In genomic region chr20:33132858-33133615, GRCh38 we compare ENCODE assay signal across 30 cellular contexts. TPM values are rescaled to one million over a fixed set of nuclear protein-coding genes. Genes with fewer than 3 reads are reported as not detected.
DNase-seq lines count a peak whose midpoint lies in the region; ATAC-seq, FAIRE-seq and TF ChIP-seq lines count a peak whose summit lies in the region.
"Had no signal": no experiment of that assay in that cellular context is flagged by ENCODE, and none has a peak within 500 bp of the region (broad histone marks: within the 10 kb centered on the region; RNA-seq: fewer than 3 reads in every experiment).

No MANE protein-coding gene starts in this region.

- peak overlapping the region in 9 of 11 experiments; percentile 3 to 35 (median 33); a peak in 12 of 22 replicates for H3K4me2 ChIP-seq in BLaER1 treated with 17β-estradiol and CSF1 and Interleukin-3, amounts not matched to agents 10 nM and 100 nM

- H3K9ac ChIP-seq in BLaER1 treated with 17β-estradiol and CSF1 and Interleukin-3, amounts not matched to agents 10 nM and 100 nM: no peak overlapping the region

- peaks cover under 1 to 12% (median 5%) of the 10 kb centered on the region in 11 experiments; a peak in 19 of 22 replicates for H3K9me3 ChIP-seq in BLaER1 treated with 17β-estradiol and CSF1 and Interleukin-3, amounts not matched to agents 10 nM and 100 nM (replicated peaks in 1 of 11)
- H3K9me3 ChIP-seq in HEK293 (ENCODE audit: control insufficient read depth, insufficient read depth, low read depth, low read length): no peaks in the 10 kb centered on the region

- CTCF ChIA-PET in HEK293 (lab: Yijun Ruan, JAX): no interaction called here

- H3K36me3 Mint-ChIP-seq in activated T-cell treated with anti-CD3 and anti-CD28 coated beads, Interleukin-2, amount 50 U/mL, for 72 hours (ENCODE audit: insufficient read depth in 2 of 2): no peaks in the 10 kb centered on the region
- H3K36me3 Mint-ChIP-seq: activated naive CD8-positive, alpha-beta T cell treated with anti-CD3 and anti-CD28 coated beads, Interleukin-2, amount 10 ng/mL, durations not matched to agents 7 days and 5 days; CD4-positive, CD25-positive, alpha-beta regulatory T cell; mesothelial cell of epicardium; naive thymus-derived CD4-positive, alpha-beta T cell had no signal

- no peaks in the 10 kb centered on the region for H3K27me3 Mint-ChIP-seq in activated T-cell treated with anti-CD3 and anti-CD28 coated beads, Interleukin-2, amount 50 U/mL, for 72 hours (ENCODE audit: low read depth)

- peaks cover 0 to 12% (median 8%) of the 10 kb centered on the region in 10 experiments; a peak in 12 of 20 replicates for H3K4me1 ChIP-seq in BLaER1 treated with 17β-estradiol and CSF1 and Interleukin-3, amounts not matched to agents 10 nM and 100 nM
- H3K4me1 ChIP-seq in HEK293 (ENCODE audit: control insufficient read depth, insufficient read depth, low read length): no peaks in the 10 kb centered on the region
- H3K4me1 ChIP-seq: gastroesophageal sphincter had no signal

- ATAC-seq in GM21529 (IDR thresholded peaks at IDR 0.05; ENCODE audit: unreplicated experiment): no peak
- ATAC-seq in activated T-cell treated with anti-CD3 and anti-CD28 coated beads, Interleukin-2, amount 50 U/mL, for 72 hours (replicated peaks in 1 of 2): no peak
- ATAC-seq in GM21723 (IDR thresholded peaks at IDR 0.05; ENCODE audit: unreplicated experiment): no peak
- ATAC-seq: gastroesophageal sphincter; left ventricle myocardium superior; naive thymus-derived CD4-positive, alpha-beta T cell had no signal

- no peak overlapping the region for H3K4me3 Mint-ChIP-seq in activated T-cell treated with anti-CD3 and anti-CD28 coated beads, Interleukin-2, amount 50 U/mL, for 72 hours
- H3K4me3 Mint-ChIP-seq: activated naive CD8-positive, alpha-beta T cell treated with anti-CD3 and anti-CD28 coated beads, Interleukin-2, amount 10 ng/mL, durations not matched to agents 7 days and 5 days; CD4-positive, CD25-positive, alpha-beta regulatory T cell; mesothelial cell of epicardium; naive thymus-derived CD4-positive, alpha-beta T cell had no signal

- no peaks in the 10 kb centered on the region; a peak in 1 of 22 replicates for H4K20me1 ChIP-seq in BLaER1 treated with 17β-estradiol and CSF1 and Interleukin-3, amounts not matched to agents 10 nM and 100 nM

- no peak overlapping the region for H3K27ac Mint-ChIP-seq in activated T-cell treated with anti-CD3 and anti-CD28 coated beads, Interleukin-2, amount 50 U/mL, for 72 hours
- H3K27ac Mint-ChIP-seq: activated naive CD8-positive, alpha-beta T cell treated with anti-CD3 and anti-CD28 coated beads, Interleukin-2, amount 10 ng/mL, durations not matched to agents 7 days and 5 days; CD4-positive, CD25-positive, alpha-beta regulatory T cell; mesothelial cell of epicardium; naive thymus-derived CD4-positive, alpha-beta T cell had no signal

- POLR2A ChIA-PET in HEK293 (lab: Yijun Ruan, JAX): no interaction called here

- H3K4me3 ChIP-seq in BLaER1 treated with 17β-estradiol and CSF1 and Interleukin-3, amounts not matched to agents 10 nM and 100 nM: no peak overlapping the region
- H3K4me3 ChIP-seq in HEK293 (ENCODE audit: low read depth, low read length) (no peak overlapping the region), cardiac fibroblast (replicated peaks in 1 of 2; ENCODE audit: low read depth in 2 of 2, low read length in 2 of 2) (no peak overlapping the region)
- H3K4me3 ChIP-seq: gastroesophageal sphincter had no signal

- no peak for FAIRE-seq in D721Med (lab: Jason Lieb, UNC)
- FAIRE-seq: GM12892, islet of Langerhans, TTC549 had no signal

- H3K27ac ChIP-seq in BLaER1 treated with 17β-estradiol and CSF1 and Interleukin-3, amounts not matched to agents 10 nM and 100 nM: no peak overlapping the region
- no peak overlapping the region for H3K27ac ChIP-seq in HEK293 (ENCODE audit: extremely low read depth, low read depth, low read length)
- H3K27ac ChIP-seq: gastroesophageal sphincter had no signal

- H3K27me3 ChIP-seq in BLaER1 treated with 17β-estradiol and CSF1 and Interleukin-3, amounts not matched to agents 10 nM and 100 nM: no peaks in the 10 kb centered on the region

- no peaks in the 10 kb centered on the region for H3K36me3 ChIP-seq in BLaER1 treated with 17β-estradiol and CSF1 and Interleukin-3, amounts not matched to agents 10 nM and 100 nM
- H3K36me3 ChIP-seq in HEK293 (ENCODE audit: control insufficient read depth in 2 of 2, insufficient read depth in 1 of 2, low read length in 2 of 2): no peaks in the 10 kb centered on the region
- H3K36me3 ChIP-seq: gastroesophageal sphincter had no signal

- H3K9me3 Mint-ChIP-seq in activated T-cell treated with anti-CD3 and anti-CD28 coated beads, Interleukin-2, amount 50 U/mL, for 72 hours: no peaks in the 10 kb centered on the region
- H3K9me3 Mint-ChIP-seq: activated naive CD8-positive, alpha-beta T cell treated with anti-CD3 and anti-CD28 coated beads, Interleukin-2, amount 10 ng/mL, durations not matched to agents 7 days and 5 days had no signal

- TF ChIP-seq CTCF in HEK293 (tag by site-specific recombination; IDR thresholded peaks at IDR 0.05) (no peak), cardiac fibroblast (IDR thresholded peaks at IDR 0.05; ENCODE audit: low read depth, low read length) (no peak), D721Med (IDR thresholded peaks at IDR 0.05; ENCODE audit: insufficient read depth, missing control alignments) (no peak)

- DNase-seq in cardiac fibroblast (ENCODE audit: low read depth in 2 of 2) (peak; percentile 5 to 13), retina (peak; percentile 9), D721Med (ENCODE audit: insufficient read length, low spot score) (no peak)
- DNase-seq in activated T-cell treated with anti-CD3 and anti-CD28 coated beads, Interleukin-2, amount 50 U/mL, for 72 hours: no peak
- DNase-seq: activated effector memory CD4-positive, alpha-beta T cell treated with anti-CD3 and anti-CD28 coated beads, Interleukin-2, amount 50 U/mL, for 16 hours; activated naive CD8-positive, alpha-beta T cell treated with anti-CD3 and anti-CD28 coated beads, Interleukin-2, amount 10 ng/mL, durations not matched to agents 7 days and 5 days; CD4-positive, CD25-positive, alpha-beta regulatory T cell; central memory CD4-positive, alpha-beta T cell; dermis blood vessel endothelial cell; left ventricle myocardium superior; naive thymus-derived CD4-positive, alpha-beta T cell; NCI-H1092 treated with DMSO at 0.1 percent for 48 hours; NCI-H187; NCI-H2171; NCI-H524; stimulated activated CD4-positive, alpha-beta T cell treated with anti-CD3 and anti-CD28 coated beads, Interleukin-4, amount 100 ng/mL, for 1 hour had no signal

- H3K4me1 Mint-ChIP-seq in activated T-cell treated with anti-CD3 and anti-CD28 coated beads, Interleukin-2, amount 50 U/mL, for 72 hours (ENCODE audit: low read depth): no peaks in the 10 kb centered on the region
- H3K4me1 Mint-ChIP-seq: activated naive CD8-positive, alpha-beta T cell treated with anti-CD3 and anti-CD28 coated beads, Interleukin-2, amount 10 ng/mL, durations not matched to agents 7 days and 5 days; CD4-positive, CD25-positive, alpha-beta regulatory T cell; mesothelial cell of epicardium had no signal

TF ChIP-seq in HEK293, 187 proteins besides CTCF, POLR2A, EP300 and RAD21:
- TF ChIP-seq PRDM6 (tag by site-specific recombination; IDR thresholded peaks at IDR 0.05): no peak
- no peak for TF ChIP-seq ZSCAN5A (tag by site-specific recombination; IDR thresholded peaks at IDR 0.05)
- TF ChIP-seq IKZF3 (tag by site-specific recombination; IDR thresholded peaks at IDR 0.05): 0 out of 2 replicates have a peak, but pooled peaks have one; percentile 2

RNA-seq across cellular contexts. Expression of gene BPIFA2, which starts 34.9 kb away (rescaled TPM):
- not detected for total RNA-seq in activated T-cell treated with anti-CD3 and anti-CD28 coated beads, Interleukin-2, amount 50 U/mL, for 72 hours
- total RNA-seq: activated naive CD8-positive, alpha-beta T cell treated with anti-CD3 and anti-CD28 coated beads, Interleukin-2, amount 10 ng/mL, durations not matched to agents 7 days and 5 days; CD4-positive, CD25-positive, alpha-beta regulatory T cell; dermis blood vessel endothelial cell; H4; left ventricle myocardium superior; mesothelial cell of epicardium; naive thymus-derived CD4-positive, alpha-beta T cell; osteocyte; RPMI7951; T-helper 1 cell treated with Interleukin-12 subunit alpha and Interleukin-12 subunit beta and Interleukin-4 antibody, amounts not matched to agents 30 ng/mL and 1 ng/mL, for 36 hours; ureter had no signal

RNA-seq across cellular contexts. Expression of gene BPIFB4, which starts 53.6 kb away (rescaled TPM):
- total RNA-seq in activated T-cell treated with anti-CD3 and anti-CD28 coated beads, Interleukin-2, amount 50 U/mL, for 72 hours: not detected
- total RNA-seq: activated naive CD8-positive, alpha-beta T cell treated with anti-CD3 and anti-CD28 coated beads, Interleukin-2, amount 10 ng/mL, durations not matched to agents 7 days and 5 days; CD4-positive, CD25-positive, alpha-beta regulatory T cell; dermis blood vessel endothelial cell; gastroesophageal sphincter; H4; left ventricle myocardium superior; mesothelial cell of epicardium; naive thymus-derived CD4-positive, alpha-beta T cell; osteocyte; RPMI7951; T-helper 1 cell treated with Interleukin-12 subunit alpha and Interleukin-12 subunit beta and Interleukin-4 antibody, amounts not matched to agents 30 ng/mL and 1 ng/mL, for 36 hours; ureter had no signal

Comparison
In these comparisons a context has a peak if more than half of its experiments do, and no peak if none do; other contexts are left out.
1. DNase-seq: peak in cardiac fibroblast (2 of 2) and retina (single experiment); none in D721Med (single experiment) and activated T-cell treated with anti-CD3 and anti-CD28 coated beads, Interleukin-2, amount 50 U/mL, for 72 hours (0 of 2).